ENCODE assay signal across 1 cellular context in the genomic region with DNA sequence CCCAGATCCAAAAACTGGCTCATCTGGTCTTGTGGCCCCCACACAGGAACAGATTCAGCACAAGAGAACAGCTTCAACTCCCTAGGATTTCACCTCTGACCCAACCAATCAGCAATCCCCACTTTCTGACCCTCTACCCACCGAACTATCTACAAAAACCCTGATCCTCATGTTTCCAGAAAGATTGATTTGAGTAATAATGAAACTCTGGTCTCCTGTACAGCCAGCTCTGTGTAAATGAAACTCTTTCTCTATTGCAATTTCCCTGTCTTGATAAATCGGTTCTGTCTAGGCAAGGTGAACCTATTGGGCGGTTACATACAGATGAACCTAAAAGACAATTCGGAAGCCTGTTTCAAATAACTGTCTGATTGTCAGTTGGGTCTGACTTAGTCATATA.
TF ChIP-seq lines count a peak whose summit lies in the region.

No MANE protein-coding gene starts in this region.

TF ChIP-seq in GM12878, 131 proteins besides CTCF, POLR2A, EP300 and RAD21 (continued from another document):
- TF ChIP-seq, protein P1, sequence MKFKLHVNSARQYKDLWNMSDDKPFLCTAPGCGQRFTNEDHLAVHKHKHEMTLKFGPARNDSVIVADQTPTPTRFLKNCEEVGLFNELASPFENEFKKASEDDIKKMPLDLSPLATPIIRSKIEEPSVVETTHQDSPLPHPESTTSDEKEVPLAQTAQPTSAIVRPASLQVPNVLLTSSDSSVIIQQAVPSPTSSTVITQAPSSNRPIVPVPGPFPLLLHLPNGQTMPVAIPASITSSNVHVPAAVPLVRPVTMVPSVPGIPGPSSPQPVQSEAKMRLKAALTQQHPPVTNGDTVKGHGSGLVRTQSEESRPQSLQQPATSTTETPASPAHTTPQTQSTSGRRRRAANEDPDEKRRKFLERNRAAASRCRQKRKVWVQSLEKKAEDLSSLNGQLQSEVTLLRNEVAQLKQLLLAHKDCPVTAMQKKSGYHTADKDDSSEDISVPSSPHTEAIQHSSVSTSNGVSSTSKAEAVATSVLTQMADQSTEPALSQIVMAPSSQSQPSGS (IDR thresholded peaks at IDR 0.05; ENCODE audit: low read length): peak; percentile 58; the same call in 1 of the 2 replicates
- TF ChIP-seq JUNB (IDR thresholded peaks at IDR 0.05): peak; percentile 78
- TF ChIP-seq MTA3 (IDR thresholded peaks at IDR 0.05; ENCODE audit: borderline replicate concordance, low read length): peak; percentile 75; the same call in 1 of the 2 replicates
- TF ChIP-seq CEBPB (IDR thresholded peaks at IDR 0.05; ENCODE audit: borderline replicate concordance in 1 of 2, low read depth in 2 of 2, low read length in 2 of 2): no peak
- TF ChIP-seq E2F8 (IDR thresholded peaks at IDR 0.05; ENCODE audit: low read depth, partially characterized antibody): no peak
- peak; percentile 61 for TF ChIP-seq NFIC (IDR thresholded peaks at IDR 0.05; ENCODE audit: low read depth, low read length)
